ENCODE assay signal across 17 cellular contexts in genomic region chr3:151226825-151227224, GRCh38. TPM values are rescaled to one million over a fixed set of nuclear protein-coding genes. Genes with fewer than 3 reads are reported as not detected.
DNase-seq lines count a peak whose midpoint lies in the region; ATAC-seq and TF ChIP-seq lines count a peak whose summit lies in the region.
"Had no signal": no experiment of that assay in that cellular context is flagged by ENCODE, and none has a peak within 500 bp of the region (broad histone marks: within the 10 kb centered on the region; RNA-seq: fewer than 3 reads in every experiment).

No MANE protein-coding gene starts in this region.

- no peak for DNase-seq in stimulated activated naive CD8-positive, alpha-beta T cell treated with anti-CD3 and anti-CD28 coated beads, Interleukin-15, amount 100 ng/mL, for 72 hours
- DNase-seq in T-helper 17 cell = no peak
- no peak for DNase-seq in foreskin keratinocyte
- no peak for DNase-seq in cortex of kidney (lab: John Stamatoyannopoulos, UW)
- DNase-seq in middle frontal gyrus (ENCODE audit: extremely low spot score, low spot score) = no peak
- DNase-seq: activated gamma-delta T cell; Calu3; effector CD8-positive, alpha-beta T cell; foreskin melanocyte; hypothalamus; left ventricle myocardium superior; stimulated activated CD4-positive, alpha-beta T cell treated with anti-CD3 and anti-CD28 coated beads, Interleukin-2, amount 100 ng/mL, for 24 hours; stimulated activated naive B cell treated with anti-CD40 and anti-IgM and Interleukin-4, amounts not matched to agents 10 μg/mL and 1 μg/mL and 100 μg/mL, for 72 hours had no signal

- H3K4me1 Mint-ChIP-seq in stimulated activated naive CD8-positive, alpha-beta T cell treated with anti-CD3 and anti-CD28 coated beads, Interleukin-15, Interleukin-2, amounts not matched to agents 100 ng/mL and 50 ng/mL, for 24 hours (ENCODE audit: low read depth) = peaks cover 67% of the 10 kb centered on the region
- H3K4me1 Mint-ChIP-seq in stimulated activated naive CD8-positive, alpha-beta T cell treated with anti-CD3 and anti-CD28 coated beads, Interleukin-15, amount 100 ng/mL, for 72 hours = peaks cover 64% of the 10 kb centered on the region
- H3K4me1 Mint-ChIP-seq in T-helper 17 cell = peaks cover 46% of the 10 kb centered on the region

- H3K27ac ChIP-seq in foreskin keratinocyte = peak overlapping the region; percentile 14
- H3K27ac ChIP-seq: neural progenitor cell had no signal

- H3K27me3 ChIP-seq in foreskin keratinocyte = no peaks in the 10 kb centered on the region
- H3K27me3 ChIP-seq: neural progenitor cell had no signal

- peaks cover 34% of the 10 kb centered on the region for H3K4me1 ChIP-seq in foreskin keratinocyte
- H3K4me1 ChIP-seq: neural progenitor cell had no signal

- no peak for ATAC-seq in stimulated activated naive CD8-positive, alpha-beta T cell treated with anti-CD3 and anti-CD28 coated beads, Interleukin-15, amount 100 ng/mL, for 72 hours
- ATAC-seq in T-helper 17 cell (no peak), foreskin keratinocyte (no peak), GM21360 (IDR thresholded peaks at IDR 0.05; ENCODE audit: unreplicated experiment) (no peak)

- H3K36me3 Mint-ChIP-seq in stimulated activated naive CD8-positive, alpha-beta T cell treated with anti-CD3 and anti-CD28 coated beads, Interleukin-15, Interleukin-2, amounts not matched to agents 100 ng/mL and 50 ng/mL, for 24 hours (ENCODE audit: low read depth) = peaks cover 8% of the 10 kb centered on the region
- H3K36me3 Mint-ChIP-seq in T-helper 17 cell (ENCODE audit: low read depth) = peaks cover 3% of the 10 kb centered on the region

- no peak for TF ChIP-seq CTCF in foreskin keratinocyte (conservative IDR thresholded peaks at IDR 0.05)

- H3K9me3 Mint-ChIP-seq in stimulated activated naive CD8-positive, alpha-beta T cell treated with anti-CD3 and anti-CD28 coated beads, Interleukin-15, Interleukin-2, amounts not matched to agents 100 ng/mL and 50 ng/mL, for 24 hours = peaks cover 8% of the 10 kb centered on the region
- H3K9me3 Mint-ChIP-seq in stimulated activated naive CD8-positive, alpha-beta T cell treated with anti-CD3 and anti-CD28 coated beads, Interleukin-15, amount 100 ng/mL, for 72 hours = peaks cover 10 to 15% of the 10 kb centered on the region in 2 donors

- no peaks in the 10 kb centered on the region for H3K27me3 Mint-ChIP-seq in stimulated activated naive CD8-positive, alpha-beta T cell treated with anti-CD3 and anti-CD28 coated beads, Interleukin-15, Interleukin-2, amounts not matched to agents 100 ng/mL and 50 ng/mL, for 24 hours
- H3K27me3 Mint-ChIP-seq in stimulated activated naive CD8-positive, alpha-beta T cell treated with anti-CD3 and anti-CD28 coated beads, Interleukin-15, amount 100 ng/mL, for 72 hours = no peaks in the 10 kb centered on the region
- H3K27me3 Mint-ChIP-seq in T-helper 17 cell = no peaks in the 10 kb centered on the region
- H3K27me3 Mint-ChIP-seq: stimulated activated naive B cell treated with anti-CD40 and anti-IgM and Interleukin-4, amounts not matched to agents 10 μg/mL and 1 μg/mL and 100 μg/mL, for 72 hours had no signal

- peak overlapping the region; percentile 88 for H3K27ac Mint-ChIP-seq in stimulated activated naive CD8-positive, alpha-beta T cell treated with anti-CD3 and anti-CD28 coated beads, Interleukin-15, Interleukin-2, amounts not matched to agents 100 ng/mL and 50 ng/mL, for 24 hours
- H3K27ac Mint-ChIP-seq in stimulated activated naive CD8-positive, alpha-beta T cell treated with anti-CD3 and anti-CD28 coated beads, Interleukin-15, amount 100 ng/mL, for 72 hours = peak overlapping the region in 1 of 2 donors; percentile 96
- H3K27ac Mint-ChIP-seq in T-helper 17 cell = peak overlapping the region; percentile 92
- H3K27ac Mint-ChIP-seq: stimulated activated naive B cell treated with anti-CD40 and anti-IgM and Interleukin-4, amounts not matched to agents 10 μg/mL and 1 μg/mL and 100 μg/mL, for 72 hours had no signal

- H3K4me3 Mint-ChIP-seq in stimulated activated naive CD8-positive, alpha-beta T cell treated with anti-CD3 and anti-CD28 coated beads, Interleukin-15, Interleukin-2, amounts not matched to agents 100 ng/mL and 50 ng/mL, for 24 hours = peak overlapping the region; percentile 17
- H3K4me3 Mint-ChIP-seq in stimulated activated naive CD8-positive, alpha-beta T cell treated with anti-CD3 and anti-CD28 coated beads, Interleukin-15, amount 100 ng/mL, for 72 hours = peak overlapping the region in 1 of 2 donors; percentile 67
- no peak overlapping the region for H3K4me3 Mint-ChIP-seq in T-helper 17 cell
- H3K4me3 Mint-ChIP-seq: neural progenitor cell had no signal

- no peaks in the 10 kb centered on the region for H3K9me3 ChIP-seq in T-helper 17 cell (ENCODE audit: control insufficient read depth, low read length, poor library complexity, severe bottlenecking)

RNA-seq across cellular contexts. Expression of gene GPR171, which starts 23.8 kb away (rescaled TPM):
- 10 to 100 TPM; 20.7 to 33.8 TPM for total RNA-seq in T-helper 17 cell
- total RNA-seq in foreskin keratinocyte = not detected in 2 replicates
- polyA plus RNA-seq in foreskin keratinocyte = not detected in 2 replicates
- total RNA-seq: Calu3, cerebellum had no signal

RNA-seq across cellular contexts. Expression of gene P2RY14, which starts 51.5 kb away (rescaled TPM):
- total RNA-seq in T-helper 17 cell (under 1 TPM; 0.26 to 0.90 TPM), foreskin keratinocyte (not detected in 2 replicates)
- polyA plus RNA-seq in foreskin keratinocyte = not detected in 2 replicates
- total RNA-seq: Calu3 had no signal

Comparison
In these comparisons a context has a peak if more than half of its experiments do, and no peak if none do; other contexts are left out.
1. RNA of gene GPR171, which starts 23.8 kb away (total RNA-seq): 20.7 to 33.8 TPM in T-helper 17 cell; not detected in foreskin keratinocyte; every median in the first group is over 10 times any median in the second.